In genomic region chr13:105543742-105544141, GRCh38 we compare ENCODE assay signal across 16 cellular contexts.
"Had no signal": no experiment of that assay in that cellular context is flagged by ENCODE, and none has a peak within 500 bp of the region (broad histone marks: within the 10 kb centered on the region; RNA-seq: fewer than 3 reads in every experiment).

No MANE protein-coding gene starts in this region.

- H3K4me3 Mint-ChIP-seq: central memory CD8-positive, alpha-beta T cell; immature natural killer cell; memory B cell; nephron; stimulated activated effector memory CD8-positive, alpha-beta T cell treated with anti-CD3 and anti-CD28 coated beads, Interleukin-12 subunit alpha, Interleukin-12 subunit beta, amount 100 ng/mL, for 72 hours had no signal

- H3K9me3 Mint-ChIP-seq: central memory CD8-positive, alpha-beta T cell; memory B cell; nephron had no signal

- H3K4me1 Mint-ChIP-seq: central memory CD8-positive, alpha-beta T cell; immature natural killer cell; memory B cell; nephron; stimulated activated effector memory CD8-positive, alpha-beta T cell treated with anti-CD3 and anti-CD28 coated beads, Interleukin-12 subunit alpha, Interleukin-12 subunit beta, amount 100 ng/mL, for 72 hours had no signal

- ATAC-seq: left lobe of liver; right cardiac atrium; stimulated activated effector memory CD8-positive, alpha-beta T cell treated with anti-CD3 and anti-CD28 coated beads, Interleukin-12 subunit alpha, Interleukin-12 subunit beta, amount 100 ng/mL, for 72 hours had no signal

- H3K27me3 Mint-ChIP-seq: central memory CD8-positive, alpha-beta T cell; memory B cell had no signal

- DNase-seq: activated CD4-positive, CD25-positive, alpha-beta regulatory T cell; activated naive CD4-positive, alpha-beta T cell; effector memory CD4-positive, alpha-beta T cell; erythroblast; glutamatergic neuron; immature natural killer cell; occipital lobe; right cardiac atrium; substantia nigra; T-helper 2 cell; trophoblast cell had no signal

- H3K36me3 Mint-ChIP-seq: immature natural killer cell; memory B cell; stimulated activated effector memory CD8-positive, alpha-beta T cell treated with anti-CD3 and anti-CD28 coated beads, Interleukin-12 subunit alpha, Interleukin-12 subunit beta, amount 100 ng/mL, for 72 hours had no signal
